In the genomic region with DNA sequence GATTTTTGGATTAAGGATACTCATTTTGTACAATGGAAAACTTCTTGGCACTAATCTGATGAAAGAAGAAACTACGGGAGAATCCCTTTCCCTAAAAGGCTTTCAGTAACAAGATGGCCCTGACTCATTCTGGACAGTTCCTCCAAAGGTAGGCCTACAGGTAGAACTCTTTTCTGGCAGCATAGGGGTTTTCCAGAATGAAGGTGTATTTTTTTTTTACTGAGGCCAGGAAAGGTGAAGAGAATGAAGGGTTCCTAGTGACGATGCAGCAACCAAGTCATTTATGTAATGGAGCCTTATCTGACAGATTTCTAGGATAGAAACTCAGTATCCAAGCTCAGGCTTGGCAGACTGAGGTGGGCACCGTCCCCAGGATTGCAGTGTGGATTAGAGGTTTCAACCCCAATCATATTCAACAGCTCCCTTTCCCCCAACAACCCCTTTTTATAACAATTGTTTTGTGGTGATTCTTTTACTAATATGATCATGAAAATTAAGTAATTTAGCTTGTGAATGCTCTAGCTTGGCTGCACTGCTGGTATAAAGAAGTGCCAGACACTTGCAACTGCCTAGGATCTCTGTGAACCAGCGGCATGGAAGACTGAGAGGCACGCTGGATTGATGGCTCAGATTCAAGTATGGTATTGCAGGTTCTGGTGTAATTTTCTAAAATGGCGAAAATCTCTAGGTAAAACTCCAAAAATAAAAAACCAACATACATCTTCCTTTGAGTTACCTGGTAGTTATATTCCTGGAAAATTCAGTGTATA, we compare ENCODE assay signal across 8 cellular contexts. TPM values are rescaled to one million over a fixed set of nuclear protein-coding genes. Genes with fewer than 3 reads are reported as not detected.
A peak's percentile ranks its signal among the peaks of the same experiment; 100 is the strongest.
DNase-seq lines count a peak whose midpoint lies in the region; ATAC-seq and TF ChIP-seq lines count a peak whose summit lies in the region.

No MANE protein-coding gene starts in this region.

- intact Hi-C loops in lower lobe of right lung (cut with DNase I) = no loop called here
- intact Hi-C loops in tibial artery (cut with DNase I; ENCODE audit: low total_unique reads) = loop anchor here (1.0 kb wide), 1 partner anchor 16 kb away; a partner anchor contains a TSS

- H3K36me3 ChIP-seq in lower lobe of right lung = no peaks in the 10 kb centered on the region
- H3K36me3 ChIP-seq in tibial artery = no peaks in the 10 kb centered on the region

- ATAC-seq in activated T-cell treated with anti-CD3 and anti-CD28 coated beads, Interleukin-2, amount 50 U/mL, for 4 hours = no peak
- ATAC-seq in activated naive CD8-positive, alpha-beta T cell treated with anti-CD3 and anti-CD28 coated beads, Interleukin-2, amount 50 U/mL, for 24 hours = no peak
- ATAC-seq in lower lobe of right lung (no peak), HG03378 (IDR thresholded peaks at IDR 0.05; ENCODE audit: unreplicated experiment) (no peak)

- DNase-seq in activated T-cell treated with anti-CD3 and anti-CD28 coated beads, Interleukin-2, amount 50 U/mL, for 4 hours = no peak
- DNase-seq in activated T-cell treated with anti-CD3 and anti-CD28 coated beads for 4 hours (no peak), lower lobe of right lung (no peak), tibial artery (no peak), NCI-H2081 (lab: John Stamatoyannopoulos, UW) (no peak)
- no peak for DNase-seq in activated naive CD8-positive, alpha-beta T cell treated with anti-CD3 and anti-CD28 coated beads, Interleukin-2, amount 50 U/mL, for 24 hours
- no peak for DNase-seq in stimulated activated CD4-positive, alpha-beta T cell treated with anti-CD3 and anti-CD28 coated beads, Interleukin-2, amount 100 ng/mL, for 48 hours

- peaks cover 68% of the 10 kb centered on the region for H3K4me1 Mint-ChIP-seq in activated T-cell treated with anti-CD3 and anti-CD28 coated beads, Interleukin-2, amount 50 U/mL, for 4 hours (ENCODE audit: low read depth)
- H3K4me1 Mint-ChIP-seq in activated naive CD8-positive, alpha-beta T cell treated with anti-CD3 and anti-CD28 coated beads, Interleukin-2, amount 50 U/mL, for 24 hours = peaks cover 77% of the 10 kb centered on the region

- H3K27me3 ChIP-seq in lower lobe of right lung (ENCODE audit: low read depth) = no peaks in the 10 kb centered on the region
- H3K27me3 ChIP-seq in tibial artery = no peaks in the 10 kb centered on the region

- peak overlapping the region; percentile 61 for H3K4me3 Mint-ChIP-seq in activated T-cell treated with anti-CD3 and anti-CD28 coated beads, Interleukin-2, amount 50 U/mL, for 4 hours
- peak overlapping the region; percentile 98 for H3K4me3 Mint-ChIP-seq in activated naive CD8-positive, alpha-beta T cell treated with anti-CD3 and anti-CD28 coated beads, Interleukin-2, amount 50 U/mL, for 24 hours

- H3K4me3 ChIP-seq in lower lobe of right lung (peak overlapping the region; percentile 87), tibial artery (no peak overlapping the region)

- peaks cover 13% of the 10 kb centered on the region for H3K36me3 Mint-ChIP-seq in activated T-cell treated with anti-CD3 and anti-CD28 coated beads, Interleukin-2, amount 50 U/mL, for 4 hours (ENCODE audit: insufficient read depth)
- peaks cover 30% of the 10 kb centered on the region for H3K36me3 Mint-ChIP-seq in activated naive CD8-positive, alpha-beta T cell treated with anti-CD3 and anti-CD28 coated beads, Interleukin-2, amount 50 U/mL, for 24 hours (ENCODE audit: low read depth)

- H3K9me3 ChIP-seq in lower lobe of right lung (no peaks in the 10 kb centered on the region), tibial artery (no peaks in the 10 kb centered on the region)

- TF ChIP-seq CTCF in lower lobe of right lung (IDR thresholded peaks at IDR 0.05) (no peak), tibial artery (IDR thresholded peaks at IDR 0.05) (no peak)

- H3K27ac ChIP-seq in lower lobe of right lung (peak overlapping the region; percentile 97), tibial artery (peak overlapping the region; percentile 93 to 95)

- H3K27ac Mint-ChIP-seq in activated naive CD8-positive, alpha-beta T cell treated with anti-CD3 and anti-CD28 coated beads, Interleukin-2, amount 50 U/mL, for 24 hours = peak overlapping the region; percentile 98

- H3K9me3 Mint-ChIP-seq in activated T-cell treated with anti-CD3 and anti-CD28 coated beads, Interleukin-2, amount 50 U/mL, for 4 hours = no peaks in the 10 kb centered on the region
- H3K9me3 Mint-ChIP-seq in activated naive CD8-positive, alpha-beta T cell treated with anti-CD3 and anti-CD28 coated beads, Interleukin-2, amount 50 U/mL, for 24 hours = no peaks in the 10 kb centered on the region

- H3K27me3 Mint-ChIP-seq in activated T-cell treated with anti-CD3 and anti-CD28 coated beads, Interleukin-2, amount 50 U/mL, for 4 hours (ENCODE audit: low read depth) = no peaks in the 10 kb centered on the region
- peaks cover 2% of the 10 kb centered on the region for H3K27me3 Mint-ChIP-seq in activated naive CD8-positive, alpha-beta T cell treated with anti-CD3 and anti-CD28 coated beads, Interleukin-2, amount 50 U/mL, for 24 hours

- H3K4me1 ChIP-seq in lower lobe of right lung (peaks cover 67% of the 10 kb centered on the region), tibial artery (peaks cover 0 to 37% (median 4%) of the 10 kb centered on the region in 4 donors)

RNA-seq across cellular contexts. Expression of a gene that starts 8.7 kb away (rescaled TPM):
- total RNA-seq in activated T-cell treated with anti-CD3 and anti-CD28 coated beads, Interleukin-2, amount 50 U/mL, for 4 hours = 10 to 100 TPM; 45.4 to 58.2 (median 46.4) TPM
- total RNA-seq in lower lobe of right lung = 27.2 TPM

RNA-seq across cellular contexts. Expression of a gene that starts 16.3 kb away (rescaled TPM):
- total RNA-seq in activated T-cell treated with anti-CD3 and anti-CD28 coated beads, Interleukin-2, amount 50 U/mL, for 4 hours = 1,000 to 10,000 TPM; 3,850 to 4,350 (median 4,124) TPM
- total RNA-seq in lower lobe of right lung = 4,741 TPM

RNA-seq across cellular contexts. Expression of a gene that starts 16.5 kb away (rescaled TPM):
- total RNA-seq in activated T-cell treated with anti-CD3 and anti-CD28 coated beads, Interleukin-2, amount 50 U/mL, for 4 hours = 1 to 10 TPM; 3.6 to 5.2 (median 3.9) TPM
- 4.5 TPM for total RNA-seq in lower lobe of right lung
